ENCODE assay signal across 16 cellular contexts in the genomic region with DNA sequence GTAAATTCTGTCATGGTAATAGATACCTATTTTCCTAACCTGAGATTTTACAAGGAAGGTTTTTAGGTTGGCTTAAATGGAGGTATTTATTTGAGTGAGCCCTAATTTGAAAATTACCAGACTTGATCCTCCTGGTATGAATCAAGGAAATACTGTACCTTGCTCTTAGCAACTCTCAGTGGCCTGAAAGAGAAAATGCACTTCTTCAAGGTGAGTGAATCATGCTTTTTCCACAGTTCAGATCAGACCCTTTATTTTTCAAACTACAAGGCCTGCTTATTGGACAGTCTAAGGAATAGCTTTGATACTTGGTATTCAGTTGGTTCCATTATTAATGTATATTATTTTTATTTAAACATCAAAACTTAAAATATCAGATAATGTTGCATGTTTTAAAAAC. TPM values are rescaled to one million over a fixed set of nuclear protein-coding genes. Genes with fewer than 3 reads are reported as not detected.
DNase-seq lines count a peak whose midpoint lies in the region; ATAC-seq, FAIRE-seq and TF ChIP-seq lines count a peak whose summit lies in the region.
"Had no signal": no experiment of that assay in that cellular context is flagged by ENCODE, and none has a peak within 500 bp of the region (broad histone marks: within the 10 kb centered on the region; RNA-seq: fewer than 3 reads in every experiment).

No MANE protein-coding gene starts in this region.

- peak overlapping the region; percentile 67 for H3K27ac Mint-ChIP-seq in activated CD8-positive, alpha-beta T cell treated with anti-CD3 and anti-CD28 coated beads for 36 hours
- no peak overlapping the region for H3K27ac Mint-ChIP-seq in activated CD8-positive, alpha-beta T cell treated with anti-CD3 and anti-CD28 coated beads, Interleukin-2, amount 10 ng/mL, durations not matched to agents 7 days and 5 days
- H3K27ac Mint-ChIP-seq in activated naive CD8-positive, alpha-beta T cell treated with anti-CD3 and anti-CD28 coated beads, Interleukin-2, amount 10 ng/mL, durations not matched to agents 7 days and 5 days: no peak overlapping the region
- no peak overlapping the region for H3K27ac Mint-ChIP-seq in stimulated activated effector memory CD8-positive, alpha-beta T cell treated with anti-CD3 and anti-CD28 coated beads, Interleukin-12 subunit alpha, Interleukin-12 subunit beta, amount 100 ng/mL, for 72 hours

- ATAC-seq in activated CD8-positive, alpha-beta T cell treated with anti-CD3 and anti-CD28 coated beads for 36 hours: peak; percentile 79
- ATAC-seq in activated CD8-positive, alpha-beta T cell treated with anti-CD3 and anti-CD28 coated beads, Interleukin-2, amount 10 ng/mL, durations not matched to agents 7 days and 5 days: no peak
- ATAC-seq in activated naive CD8-positive, alpha-beta T cell treated with anti-CD3 and anti-CD28 coated beads, Interleukin-2, amount 10 ng/mL, durations not matched to agents 7 days and 5 days (ENCODE audit: low read depth): peak; percentile 52
- peak; percentile 55 for ATAC-seq in stimulated activated effector memory CD8-positive, alpha-beta T cell treated with anti-CD3 and anti-CD28 coated beads, Interleukin-12 subunit alpha, Interleukin-12 subunit beta, amount 100 ng/mL, for 72 hours
- ATAC-seq in HG02981 (IDR thresholded peaks at IDR 0.05; ENCODE audit: unreplicated experiment): no peak

- H3K36me3 Mint-ChIP-seq in activated CD8-positive, alpha-beta T cell treated with anti-CD3 and anti-CD28 coated beads for 36 hours (ENCODE audit: low read depth): peaks cover 29% of the 10 kb centered on the region
- H3K36me3 Mint-ChIP-seq in activated CD8-positive, alpha-beta T cell treated with anti-CD3 and anti-CD28 coated beads, Interleukin-2, amount 10 ng/mL, durations not matched to agents 7 days and 5 days (ENCODE audit: low read depth): peaks cover 53% of the 10 kb centered on the region
- H3K36me3 Mint-ChIP-seq in activated naive CD8-positive, alpha-beta T cell treated with anti-CD3 and anti-CD28 coated beads, Interleukin-2, amount 10 ng/mL, durations not matched to agents 7 days and 5 days: peaks cover 34% of the 10 kb centered on the region
- H3K36me3 Mint-ChIP-seq in stimulated activated effector memory CD8-positive, alpha-beta T cell treated with anti-CD3 and anti-CD28 coated beads, Interleukin-12 subunit alpha, Interleukin-12 subunit beta, amount 100 ng/mL, for 72 hours: peaks cover 56% of the 10 kb centered on the region

- peak; percentile 56 for FAIRE-seq in GM19239 (lab: Jason Lieb, UNC)
- FAIRE-seq: RCC 7860 had no signal

- TF ChIP-seq CTCF in activated CD8-positive, alpha-beta T cell treated with anti-CD3 and anti-CD28 coated beads for 36 hours (IDR thresholded peaks at IDR 0.05): no peak

- peaks cover 60% of the 10 kb centered on the region for H3K4me1 Mint-ChIP-seq in activated CD8-positive, alpha-beta T cell treated with anti-CD3 and anti-CD28 coated beads for 36 hours (ENCODE audit: low read depth)
- peaks cover 36% of the 10 kb centered on the region for H3K4me1 Mint-ChIP-seq in activated CD8-positive, alpha-beta T cell treated with anti-CD3 and anti-CD28 coated beads, Interleukin-2, amount 10 ng/mL, durations not matched to agents 7 days and 5 days (ENCODE audit: low read depth)
- H3K4me1 Mint-ChIP-seq in activated naive CD8-positive, alpha-beta T cell treated with anti-CD3 and anti-CD28 coated beads, Interleukin-2, amount 10 ng/mL, durations not matched to agents 7 days and 5 days: peaks cover 29% of the 10 kb centered on the region
- H3K4me1 Mint-ChIP-seq in stimulated activated effector memory CD8-positive, alpha-beta T cell treated with anti-CD3 and anti-CD28 coated beads, Interleukin-12 subunit alpha, Interleukin-12 subunit beta, amount 100 ng/mL, for 72 hours: peaks cover 12% of the 10 kb centered on the region

- CTCF ChIA-PET in activated CD8-positive, alpha-beta T cell treated with anti-CD3 and anti-CD28 coated beads for 36 hours (lab: Charles Lee): interaction anchor here (1.7 to 4.2 kb wide), 2 partner anchors 14 to 15 kb away, joined by 5 to 25 read pairs; partner anchors contain the start of gene FEM1B
- CTCF ChIA-PET in activated CD8-positive, alpha-beta T cell treated with anti-CD3 and anti-CD28 coated beads, Interleukin-2, amount 10 ng/mL, durations not matched to agents 7 days and 5 days (lab: Charles Lee): interaction anchor here (1.3 to 4.7 kb wide), 5 partner anchors 10 to 40 kb away, joined by 4 to 26 read pairs (median 6); partner anchors contain the start of gene FEM1B

- no peak for DNase-seq in activated CD8-positive, alpha-beta T cell treated with anti-CD3 and anti-CD28 coated beads for 36 hours
- DNase-seq in activated CD8-positive, alpha-beta T cell treated with anti-CD3 and anti-CD28 coated beads, Interleukin-2, amount 10 ng/mL, durations not matched to agents 7 days and 5 days: no peak
- DNase-seq in GM19239 (ENCODE audit: insufficient read length, low spot score) (no peak), SKM-1 (lab: John Stamatoyannopoulos, UW; ENCODE audit: unreplicated experiment) (no peak), hippocampal formation (lab: John Stamatoyannopoulos, UW) (no peak)
- DNase-seq in activated naive CD8-positive, alpha-beta T cell treated with anti-CD3 and anti-CD28 coated beads, Interleukin-2, amount 10 ng/mL, durations not matched to agents 7 days and 5 days: no peak
- no peak for DNase-seq in stimulated activated effector memory CD8-positive, alpha-beta T cell treated with anti-CD3 and anti-CD28 coated beads, Interleukin-12 subunit alpha, Interleukin-12 subunit beta, amount 100 ng/mL, for 72 hours (ENCODE audit: low spot score in 2 of 2)
- DNase-seq: C1 segment of cervical spinal cord, EL, H9, NCI-H1417 treated with DMSO at 0.1 percent for 48 hours, NCI-H2029, NCI-H510A, SHP77 had no signal

- intact Hi-C loops in activated CD8-positive, alpha-beta T cell treated with anti-CD3 and anti-CD28 coated beads for 36 hours (cut with micrococcal nuclease): loop anchor here (5.0 kb wide), 1 partner anchor 41 kb away; no protein-coding TSS in a partner anchor

- H3K9me3 Mint-ChIP-seq in activated CD8-positive, alpha-beta T cell treated with anti-CD3 and anti-CD28 coated beads for 36 hours: no peaks in the 10 kb centered on the region
- H3K9me3 Mint-ChIP-seq in activated CD8-positive, alpha-beta T cell treated with anti-CD3 and anti-CD28 coated beads, Interleukin-2, amount 10 ng/mL, durations not matched to agents 7 days and 5 days (ENCODE audit: insufficient read depth): no peaks in the 10 kb centered on the region
- no peaks in the 10 kb centered on the region for H3K9me3 Mint-ChIP-seq in activated naive CD8-positive, alpha-beta T cell treated with anti-CD3 and anti-CD28 coated beads, Interleukin-2, amount 10 ng/mL, durations not matched to agents 7 days and 5 days
- H3K9me3 Mint-ChIP-seq in stimulated activated effector memory CD8-positive, alpha-beta T cell treated with anti-CD3 and anti-CD28 coated beads, Interleukin-12 subunit alpha, Interleukin-12 subunit beta, amount 100 ng/mL, for 72 hours: no peaks in the 10 kb centered on the region
- H3K9me3 Mint-ChIP-seq: H9 had no signal

- POLR2A ChIA-PET in activated CD8-positive, alpha-beta T cell treated with anti-CD3 and anti-CD28 coated beads for 36 hours (lab: Charles Lee): interaction anchor here (0.6 to 1.3 kb wide), 2 partner anchors 15 to 40 kb away, joined by 3 to 4 read pairs; partner anchors contain the start of gene FEM1B
- POLR2A ChIA-PET in activated CD8-positive, alpha-beta T cell treated with anti-CD3 and anti-CD28 coated beads, Interleukin-2, amount 10 ng/mL, durations not matched to agents 7 days and 5 days (lab: Charles Lee): interaction anchor here (2.0 kb wide), 1 partner anchor 15 kb away, joined by 15 read pairs; the partner anchor contains the start of gene FEM1B
- POLR2A ChIA-PET in activated naive CD8-positive, alpha-beta T cell treated with anti-CD3 and anti-CD28 coated beads, Interleukin-2, amount 10 ng/mL, durations not matched to agents 7 days and 5 days (lab: Charles Lee): interaction anchor here (1.0 kb wide), 2 partner anchors 12 to 42 kb away, joined by 3 to 4 read pairs; no protein-coding TSS in a partner anchor

- H3K4me3 Mint-ChIP-seq in activated CD8-positive, alpha-beta T cell treated with anti-CD3 and anti-CD28 coated beads for 36 hours: no peak overlapping the region
- no peak overlapping the region for H3K4me3 Mint-ChIP-seq in activated CD8-positive, alpha-beta T cell treated with anti-CD3 and anti-CD28 coated beads, Interleukin-2, amount 10 ng/mL, durations not matched to agents 7 days and 5 days
- H3K4me3 Mint-ChIP-seq in activated naive CD8-positive, alpha-beta T cell treated with anti-CD3 and anti-CD28 coated beads, Interleukin-2, amount 10 ng/mL, durations not matched to agents 7 days and 5 days: no peak overlapping the region
- H3K4me3 Mint-ChIP-seq in stimulated activated effector memory CD8-positive, alpha-beta T cell treated with anti-CD3 and anti-CD28 coated beads, Interleukin-12 subunit alpha, Interleukin-12 subunit beta, amount 100 ng/mL, for 72 hours: no peak overlapping the region
- H3K4me3 Mint-ChIP-seq: H9 had no signal

- H3K27me3 Mint-ChIP-seq in activated CD8-positive, alpha-beta T cell treated with anti-CD3 and anti-CD28 coated beads for 36 hours: no peaks in the 10 kb centered on the region
- H3K27me3 Mint-ChIP-seq in activated CD8-positive, alpha-beta T cell treated with anti-CD3 and anti-CD28 coated beads, Interleukin-2, amount 10 ng/mL, durations not matched to agents 7 days and 5 days (ENCODE audit: low read depth): no peaks in the 10 kb centered on the region
- no peaks in the 10 kb centered on the region for H3K27me3 Mint-ChIP-seq in activated naive CD8-positive, alpha-beta T cell treated with anti-CD3 and anti-CD28 coated beads, Interleukin-2, amount 10 ng/mL, durations not matched to agents 7 days and 5 days

RNA-seq across cellular contexts. Expression of gene FEM1B, which starts 15.4 kb away (rescaled TPM):
- total RNA-seq in activated CD8-positive, alpha-beta T cell treated with anti-CD3 and anti-CD28 coated beads for 36 hours: 10 to 100 TPM; 37.1 to 44.4 TPM
- total RNA-seq in activated CD8-positive, alpha-beta T cell treated with anti-CD3 and anti-CD28 coated beads, Interleukin-2, amount 10 ng/mL, durations not matched to agents 7 days and 5 days: 10 to 100 TPM; 45.1 to 50.7 TPM
- total RNA-seq in activated naive CD8-positive, alpha-beta T cell treated with anti-CD3 and anti-CD28 coated beads, Interleukin-2, amount 10 ng/mL, durations not matched to agents 7 days and 5 days: 10 to 100 TPM; 51.9 to 54.0 TPM

Comparison
In these comparisons a context has a peak if more than half of its experiments do, and no peak if none do; other contexts are left out.
1. ATAC-seq: peak in activated CD8-positive, alpha-beta T cell treated with anti-CD3 and anti-CD28 coated beads for 36 hours (single experiment), activated naive CD8-positive, alpha-beta T cell treated with anti-CD3 and anti-CD28 coated beads, Interleukin-2, amount 10 ng/mL, durations not matched to agents 7 days and 5 days (single experiment) and stimulated activated effector memory CD8-positive, alpha-beta T cell treated with anti-CD3 and anti-CD28 coated beads, Interleukin-12 subunit alpha, Interleukin-12 subunit beta, amount 100 ng/mL, for 72 hours (single experiment); none in activated CD8-positive, alpha-beta T cell treated with anti-CD3 and anti-CD28 coated beads, Interleukin-2, amount 10 ng/mL, durations not matched to agents 7 days and 5 days (single experiment) and HG02981 (single experiment).